Comparison of ENCODE assay signal across 8 cellular contexts in the genomic region with DNA sequence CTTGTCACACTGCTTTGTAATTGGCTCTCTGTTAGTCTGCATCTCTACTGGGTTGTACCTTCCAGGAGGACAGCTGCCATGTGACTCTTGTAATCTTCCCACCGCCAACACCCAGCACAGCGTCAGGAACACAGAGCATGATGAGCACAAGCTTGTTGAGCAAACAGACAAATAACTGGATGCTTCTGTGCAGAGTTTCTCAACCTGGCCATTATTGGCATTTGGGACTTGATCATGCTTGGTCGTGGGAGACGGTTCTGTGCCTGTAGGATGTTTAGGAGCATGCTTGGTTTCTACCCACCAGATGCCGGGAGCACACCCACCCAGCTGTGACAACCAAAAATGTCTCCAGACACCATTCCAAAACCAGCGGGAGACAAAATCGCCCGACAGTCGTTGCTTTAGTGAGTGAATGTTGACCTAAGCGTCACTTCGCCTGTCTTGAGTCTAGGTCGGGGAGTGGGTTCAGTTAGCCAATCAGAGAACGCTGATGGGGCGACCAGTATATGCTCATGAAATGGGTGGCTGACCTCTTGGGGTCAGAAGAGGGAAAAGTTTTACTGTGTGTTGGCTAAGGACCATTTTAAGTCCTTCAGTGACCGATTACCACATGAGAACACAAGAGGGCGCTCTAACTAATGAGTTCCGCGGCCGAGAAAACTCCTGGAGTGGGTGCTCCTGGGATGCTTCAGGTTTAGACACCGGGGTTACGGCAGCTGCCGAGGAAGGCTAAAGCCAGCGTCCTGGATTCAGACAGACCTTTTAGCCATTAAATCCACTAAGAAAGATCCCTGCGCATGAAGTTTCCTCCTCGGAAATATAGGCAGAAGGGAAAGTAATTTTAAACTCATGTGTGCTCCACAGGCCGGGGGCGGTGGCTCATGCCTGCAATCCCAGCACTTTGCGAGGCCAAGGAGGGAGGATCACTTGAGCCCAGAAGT. TPM values are rescaled to one million over a fixed set of nuclear protein-coding genes. Genes with fewer than 3 reads are reported as not detected.
DNase-seq lines count a peak whose midpoint lies in the region; ATAC-seq and TF ChIP-seq lines count a peak whose summit lies in the region.

No MANE protein-coding gene starts in this region.

- H3K56ac ChIP-seq in H9 (ENCODE audit: insufficient read length, low read depth, low read length) = no peak overlapping the region

- no peak for TF ChIP-seq POLR2A in lower leg skin (IDR thresholded peaks at IDR 0.05)

- H3K4me1 ChIP-seq in H9 (ENCODE audit: insufficient read depth, low read length) (no peaks in the 10 kb centered on the region), colonic mucosa (no peaks in the 10 kb centered on the region)

- no peak overlapping the region for H3K4me3 Mint-ChIP-seq in H9

- H2AFZ ChIP-seq in H9 (ENCODE audit: low read length) = no peak overlapping the region

- H3K27ac Mint-ChIP-seq in H9 = peak overlapping the region in 1 of 3 experiments; percentile 22; a peak in 1 of 7 replicates

- H3K79me2 ChIP-seq in H9 (ENCODE audit: insufficient read depth, low read length) = no peaks in the 10 kb centered on the region

- H3K9me3 Mint-ChIP-seq in H9 = no peaks in the 10 kb centered on the region

- no peaks in the 10 kb centered on the region for H3K36me3 Mint-ChIP-seq in H9 (ENCODE audit: insufficient read depth in 1 of 3, low read depth in 3 of 3)

- H3K18ac ChIP-seq in H9 (ENCODE audit: insufficient read length, low read depth, low read length) = no peak overlapping the region

- no peak overlapping the region for H3K4ac ChIP-seq in H9 (ENCODE audit: low read depth, low read length)

- H2BK15ac ChIP-seq in H9 (ENCODE audit: low read depth, low read length) = no peak overlapping the region

- WGBS in H9 (ENCODE audit: extremely low coverage, insufficient read length, low lambda C conversion rate) = no CpG with 5 or more reads among the region's 28 CpGs
- WGBS in lower leg skin, 2 donors = 38 to 40% methylated on average over 28 of the region's 28 CpGs

- TF ChIP-seq CTCF in AG10803 (conservative IDR thresholded peaks at IDR 0.05; ENCODE audit: low read length) (peak; percentile 81), H9 (conservative IDR thresholded peaks at IDR 0.05) (peak; percentile 88), colonic mucosa (IDR thresholded peaks at IDR 0.05) (peak; percentile 73), lower leg skin (IDR thresholded peaks at IDR 0.05) (peak in 1 of 3 donors; percentile 32)

- H4K5ac ChIP-seq in H9 (ENCODE audit: insufficient read length, low read depth, low read length) = no peak overlapping the region

- H3T11ph ChIP-seq in H9 (ENCODE audit: low read length) = no peak overlapping the region

- H4K8ac ChIP-seq in H9 (replicated peaks; ENCODE audit: insufficient read length, low read depth, low read length) = no peak overlapping the region

- H2AK5ac ChIP-seq in H9 (ENCODE audit: insufficient read length, low read length) = no peak overlapping the region

- H3K23me2 ChIP-seq in H9 (ENCODE audit: insufficient read length, low read depth, low read length, poor library complexity, severe bottlenecking) = no peaks in the 10 kb centered on the region

- no peak overlapping the region for H3K27ac ChIP-seq in H9 (ENCODE audit: insufficient read length, low read depth, low read length)
- H3K27ac ChIP-seq in colonic mucosa = no peak overlapping the region

- no peak overlapping the region for H3K4me2 ChIP-seq in H9 (ENCODE audit: insufficient read depth, insufficient read length, low read length)

- H3K9me3 ChIP-seq in H9 (ENCODE audit: control insufficient read depth, low read depth, low read length) = no peaks in the 10 kb centered on the region
- H3K9me3 ChIP-seq in colonic mucosa = no peaks in the 10 kb centered on the region

- peaks cover 0 to 3% of the 10 kb centered on the region in 2 experiments; a peak in 1 of 4 replicates for H3K4me1 Mint-ChIP-seq in H9

- H3K9ac ChIP-seq in H9 (ENCODE audit: extremely low read depth, insufficient read length, low read length) = no peak overlapping the region
- no peak overlapping the region for H3K9ac ChIP-seq in colonic mucosa (ENCODE audit: low read depth in 2 of 2, low read length in 2 of 2)

- no peak overlapping the region for H4K91ac ChIP-seq in H9 (ENCODE audit: insufficient read length, low read depth, low read length)

- H3K27me3 ChIP-seq in H9 (ENCODE audit: insufficient read depth, low read length) (no peaks in the 10 kb centered on the region), colonic mucosa (no peaks in the 10 kb centered on the region)

- no peak overlapping the region for H2BK5ac ChIP-seq in H9 (ENCODE audit: insufficient read length, low read length)

- H2BK12ac ChIP-seq in H9 (ENCODE audit: insufficient read length, low read depth, low read length) = no peak overlapping the region

- no peaks in the 10 kb centered on the region for H4K20me1 ChIP-seq in H9 (ENCODE audit: control insufficient read depth, insufficient read depth, insufficient read length)

- H3K79me1 ChIP-seq in H9 (ENCODE audit: insufficient read depth, low read depth, low read length, poor library complexity, severe bottlenecking) = no peaks in the 10 kb centered on the region

- no peak overlapping the region for H3K23ac ChIP-seq in H9 (ENCODE audit: insufficient read length, low read depth, low read length)

- H3K4me3 ChIP-seq in AG10803 (ENCODE audit: low read length) (no peak overlapping the region), colonic mucosa (no peak overlapping the region), lower leg skin (ENCODE audit: low read depth, poor library complexity, severe bottlenecking) (no peak overlapping the region)

- intact Hi-C loops in colonic mucosa (cut with DNase I) (loop anchor here (2.0 kb wide), 1 partner anchor 96 kb away; no protein-coding TSS in a partner anchor), lower leg skin (cut with DNase I; ENCODE audit: low total_unique reads) (loop anchor here (5.0 kb wide), 1 partner anchor 96 kb away; no protein-coding TSS in a partner anchor)

- H3K27me3 Mint-ChIP-seq in H9 (ENCODE audit: low read depth) = peaks cover 18% of the 10 kb centered on the region

- ATAC-seq in HG02610 (IDR thresholded peaks at IDR 0.05; ENCODE audit: unreplicated experiment) = no peak

- DNase-seq in AG10803 (ENCODE audit: low read depth) = peak; percentile 65
- DNase-seq in H9 = peak; percentile 92
- peak; percentile 71 for DNase-seq in NCI-H460 (ENCODE audit: extremely low read depth, low read depth)
- peak; percentile 24 to 45 for DNase-seq in activated CD4-positive, alpha-beta T cell treated with anti-CD3 and anti-CD28 coated beads for 24 hours (ENCODE audit: low read depth in 2 of 2)
- DNase-seq in colonic mucosa = peak; percentile 66
- DNase-seq in lower leg skin (ENCODE audit: low spot score in 2 of 2) = peak; percentile 63 to 93
- peak; percentile 9 to 19 (median 16) for DNase-seq in stimulated activated CD4-positive, alpha-beta T cell treated with anti-CD3 and anti-CD28 coated beads, TNF-alpha, amount 100 ng/mL, for 4 hours (ENCODE audit: low read depth in 3 of 3)

- H2BK120ac ChIP-seq in H9 (ENCODE audit: low read depth, low read length, poor library complexity, severe bottlenecking) = no peak overlapping the region

- H3K36me3 ChIP-seq in colonic mucosa = no peaks in the 10 kb centered on the region

- H3K14ac ChIP-seq in H9 (ENCODE audit: insufficient read depth, low read length) = no peak overlapping the region

- H2BK20ac ChIP-seq in H9 (ENCODE audit: low read depth, low read length, poor library complexity, severe bottlenecking) = no peak overlapping the region

RNA-seq across cellular contexts. Expression of a gene that starts 57.8 kb away (rescaled TPM):
- 12.2 and 12.4 TPM in 2 replicates for total RNA-seq in H9 (2021)
- total RNA-seq in NCI-H460 (2014; rRNA removed; shearing (Covaris generic)) = 13.9 TPM in 2 replicates
- 8.6 and 19.2 TPM in 2 replicates for polyA plus RNA-seq in NCI-H460 (2014; cell fraction: nucleus; rRNA removed)
- total RNA-seq in colonic mucosa = 10 to 100 TPM; 29.0 to 29.7 TPM
- total RNA-seq in lower leg skin = 10 to 100 TPM; 29.9 to 59.2 (median 39.9) TPM

Comparison
In these comparisons a context has a peak if more than half of its experiments do, and no peak if none do; other contexts are left out.
1. DNase-seq: peak in every context shown above with its lines; median percentile 92 in H9; 78 in lower leg skin; 71 in NCI-H460; 66 in colonic mucosa; 65 in AG10803; 34 in activated CD4-positive, alpha-beta T cell treated with anti-CD3 and anti-CD28 coated beads for 24 hours; 16 in stimulated activated CD4-positive, alpha-beta T cell treated with anti-CD3 and anti-CD28 coated beads, TNF-alpha, amount 100 ng/mL, for 4 hours.